In genomic region chr17:47066841-47067682, GRCh38 we compare ENCODE assay signal across 8 cellular contexts.
A peak's percentile ranks its signal among the peaks of the same experiment; 100 is the strongest.
DNase-seq lines count a peak whose midpoint lies in the region; TF ChIP-seq lines count a peak whose summit lies in the region.

No MANE protein-coding gene starts in this region.

- H3K9me3 ChIP-seq in SJSA1 (replicated peaks) (no peaks in the 10 kb centered on the region), neutrophil (no peaks in the 10 kb centered on the region), subcutaneous abdominal adipose tissue (ENCODE audit: control insufficient read depth in 5 of 5, low read length in 5 of 5) (peaks cover 0 to 4% (median 0%) of the 10 kb centered on the region in 5 donors)

- H3K36me3 ChIP-seq in SJSA1 (peaks cover 31% of the 10 kb centered on the region), neutrophil (no peaks in the 10 kb centered on the region), subcutaneous abdominal adipose tissue (ENCODE audit: control insufficient read depth in 5 of 5, insufficient read depth in 5 of 5, low read length in 5 of 5) (peaks cover 0 to 8% (median 3%) of the 10 kb centered on the region in 5 donors)

- no peaks in the 10 kb centered on the region for H3K27me3 ChIP-seq in SJSA1 (replicated peaks)
- H3K27me3 ChIP-seq in neutrophil, result no peaks in the 10 kb centered on the region
- no peaks in the 10 kb centered on the region for H3K27me3 ChIP-seq in subcutaneous abdominal adipose tissue (ENCODE audit: control insufficient read depth in 5 of 5, insufficient read depth in 4 of 5, low read length in 5 of 5)

- peak overlapping the region; percentile 95 to 100 (median 97) for H3K9ac ChIP-seq in subcutaneous abdominal adipose tissue (ENCODE audit: low read length in 5 of 5)

- TF ChIP-seq CTCF in neutrophil (IDR thresholded peaks at IDR 0.05), result no peak

- peaks cover 6% of the 10 kb centered on the region; the same call in 1 of the 2 replicates for H3K4me1 ChIP-seq in SJSA1 (replicated peaks)
- peaks cover 11 to 22% of the 10 kb centered on the region in 2 experiments for H3K4me1 ChIP-seq in neutrophil (ENCODE audit: control insufficient read depth in 1 of 2, insufficient read depth in 1 of 2, low read depth in 1 of 2, low read length in 1 of 2)
- H3K4me1 ChIP-seq in subcutaneous abdominal adipose tissue (ENCODE audit: control insufficient read depth in 5 of 5, insufficient read depth in 5 of 5, low read length in 5 of 5), result peaks cover 3 to 20% (median 8%) of the 10 kb centered on the region in 5 donors

- peak overlapping the region; percentile 73 for H3K4me3 ChIP-seq in SJSA1
- H3K4me3 ChIP-seq in neutrophil (ENCODE audit: low read depth in 1 of 2, low read length in 1 of 2), result peak overlapping the region; percentile 52 to 58
- peak overlapping the region; percentile 78 to 99 (median 98) for H3K4me3 ChIP-seq in subcutaneous abdominal adipose tissue (ENCODE audit: low read depth in 1 of 5, low read length in 5 of 5)

- peak overlapping the region; percentile 95 for H3K27ac ChIP-seq in SJSA1
- H3K27ac ChIP-seq in neutrophil, result peak overlapping the region; percentile 42
- H3K27ac ChIP-seq in subcutaneous abdominal adipose tissue (ENCODE audit: low read depth, low read length), result peak overlapping the region; percentile 84

- peak; percentile 71 for DNase-seq in DMS153 treated with DMSO at 0.1 percent for 48 hours (lab: John Stamatoyannopoulos, UW; ENCODE audit: unreplicated experiment)
- DNase-seq in H4 (ENCODE audit: low spot score), result peak; percentile 93
- peak; percentile 92 for DNase-seq in NAMALWA (ENCODE audit: low spot score)
- DNase-seq in SJSA1 (ENCODE audit: low read depth in 1 of 2, low spot score in 2 of 2), result peak; percentile 93 to 95
- DNase-seq in activated naive CD4-positive, alpha-beta T cell treated with Interleukin-2 at 50 U/mL for 16 hours, result peak; percentile 72
- peak; percentile 91 for DNase-seq in germinal center (ENCODE audit: low spot score)

Comparison
In these comparisons a context has a peak if more than half of its experiments do, and no peak if none do; other contexts are left out.
1. Peak in every context shown above with its lines: DNase-seq, H3K4me3 ChIP-seq and H3K27ac ChIP-seq.
2. H3K27ac ChIP-seq: peak in every context shown above with its lines; median percentile 95 in SJSA1; 84 in subcutaneous abdominal adipose tissue; 42 in neutrophil.